In genomic region chr1:157968951-157969350, GRCh38 we compare ENCODE assay signal across 12 cellular contexts. TPM values are rescaled to one million over a fixed set of nuclear protein-coding genes. Genes with fewer than 3 reads are reported as not detected.
DNase-seq lines count a peak whose midpoint lies in the region; ATAC-seq, FAIRE-seq and TF ChIP-seq lines count a peak whose summit lies in the region.
"Had no signal": no experiment of that assay in that cellular context is flagged by ENCODE, and none has a peak within 500 bp of the region (broad histone marks: within the 10 kb centered on the region; RNA-seq: fewer than 3 reads in every experiment).

No MANE protein-coding gene starts in this region.

- H3K27ac ChIP-seq in ACC112 (ENCODE audit: low read depth, low read length), result peak overlapping the region; percentile 91
- H3K27ac ChIP-seq in hepatocyte, result peak overlapping the region; percentile 79

- H3K36me3 ChIP-seq in ACC112 (ENCODE audit: insufficient read depth, low read length), result no peaks in the 10 kb centered on the region
- H3K36me3 ChIP-seq in hepatocyte (replicated peaks; ENCODE audit: insufficient read depth, low read depth), result no peaks in the 10 kb centered on the region
- H3K36me3 ChIP-seq: right atrium auricular region had no signal

- H3K27ac Mint-ChIP-seq in HFFc6, result peak overlapping the region; percentile 93
- H3K27ac Mint-ChIP-seq: activated B cell treated with CpG ODN at 0.5 μM for 24 hours; CD4-positive, CD25-positive, alpha-beta regulatory T cell had no signal

- H3K79me2 ChIP-seq in ACC112 (ENCODE audit: control insufficient read depth, insufficient read depth, low read length, unreplicated experiment) (no peaks in the 10 kb centered on the region), hepatocyte (no peaks in the 10 kb centered on the region)

- H3K36me3 Mint-ChIP-seq in HFFc6 (ENCODE audit: low read depth), result peaks cover 18% of the 10 kb centered on the region
- H3K36me3 Mint-ChIP-seq: CD4-positive, CD25-positive, alpha-beta regulatory T cell had no signal

- H3K4me3 Mint-ChIP-seq in HFFc6, result peak overlapping the region; percentile 72
- H3K4me3 Mint-ChIP-seq: activated B cell treated with CpG ODN at 0.5 μM for 24 hours; CD4-positive, CD25-positive, alpha-beta regulatory T cell had no signal

- WGBS in hepatocyte (ENCODE audit: low lambda C conversion rate, missing lambda C conversion rate), result 61% methylated on average over 2 of the region's 2 CpGs

- H3K27me3 Mint-ChIP-seq in HFFc6 (ENCODE audit: insufficient read depth), result peaks cover 8% of the 10 kb centered on the region

- FAIRE-seq in HTR-8/SVneo (lab: Jason Lieb, UNC), result no peak

- in situ Hi-C loops in G401 (cut with HindIII; ENCODE audit: low sequenced_read_pairs), result loop anchor here (25.0 kb wide), 1 partner anchor 143 kb away; no protein-coding TSS in a partner anchor

- H2AFZ ChIP-seq in ACC112 (ENCODE audit: low read length, unreplicated experiment) (peak overlapping the region; percentile 45), hepatocyte (no peak overlapping the region)

- H3K9me3 Mint-ChIP-seq in HFFc6, result peaks cover 9% of the 10 kb centered on the region

- H4K20me1 ChIP-seq in hepatocyte (ENCODE audit: insufficient read depth, poor library complexity, severe bottlenecking), result no peaks in the 10 kb centered on the region

- H3K4me1 ChIP-seq in ACC112 (ENCODE audit: control insufficient read depth, insufficient read depth, low read length, unreplicated experiment), result peaks cover 27% of the 10 kb centered on the region
- peaks cover 44% of the 10 kb centered on the region for H3K4me1 ChIP-seq in hepatocyte (ENCODE audit: insufficient read depth)

- ATAC-seq in HG02973 (IDR thresholded peaks at IDR 0.05; ENCODE audit: unreplicated experiment), result no peak

- H3K27me3 ChIP-seq in ACC112 (ENCODE audit: insufficient read depth, low read length), result no peaks in the 10 kb centered on the region
- no peaks in the 10 kb centered on the region for H3K27me3 ChIP-seq in hepatocyte
- H3K27me3 ChIP-seq: right atrium auricular region had no signal

- DNase-seq in HFFc6 (peak; percentile 91), astrocyte of the hippocampus (ENCODE audit: low read depth, low spot score) (peak; percentile 66), hepatocyte (ENCODE audit: low spot score) (no peak), NCI-H2227 treated with DMSO at 0.1 percent for 48 hours (lab: John Stamatoyannopoulos, UW) (no peak), HTR-8/SVneo (ENCODE audit: insufficient read length, low spot score) (no peak), G401 (ENCODE audit: low spot score) (no peak)
- DNase-seq: activated B cell treated with CpG ODN at 0.5 μM for 24 hours; activated effector memory CD4-positive, alpha-beta T cell treated with anti-CD3 and anti-CD28 coated beads, Interleukin-2, amount 50 U/mL, for 16 hours; CD4-positive, CD25-positive, alpha-beta regulatory T cell had no signal

- no peaks in the 10 kb centered on the region for H3K9me3 ChIP-seq in hepatocyte (ENCODE audit: low read depth)
- H3K9me3 ChIP-seq: right atrium auricular region had no signal

- TF ChIP-seq CTCF in HFFc6 (IDR thresholded peaks at IDR 0.05) (no peak), hepatocyte (IDR thresholded peaks at IDR 0.05; ENCODE audit: poor library complexity) (no peak)

- H3K4me1 Mint-ChIP-seq in HFFc6 (ENCODE audit: low read depth), result peaks cover 49% of the 10 kb centered on the region
- H3K4me1 Mint-ChIP-seq: activated B cell treated with CpG ODN at 0.5 μM for 24 hours; CD4-positive, CD25-positive, alpha-beta regulatory T cell had no signal

- H3K4me2 ChIP-seq in hepatocyte, result no peak overlapping the region

- peak overlapping the region; percentile 38 for H3K4me3 ChIP-seq in ACC112 (ENCODE audit: low read depth, low read length)
- H3K4me3 ChIP-seq in hepatocyte, result no peak overlapping the region
- H3K4me3 ChIP-seq: right atrium auricular region had no signal

- no peaks in the 10 kb centered on the region for H3K9me2 ChIP-seq in hepatocyte (replicated peaks; ENCODE audit: insufficient read depth)

RNA-seq across cellular contexts. Expression of gene KIRREL1, which starts 24.5 kb away (rescaled TPM):
- total RNA-seq in HFFc6 (2021; fragmentation: NEBNext Ultra II Directional; extraction: Animal tissue kit (Norgen Biotek cat#: 25700)), result 100 to 1,000 TPM in 5 of 6 experiments, 10 to 100 TPM in 1; 99.5 to 121 (median 107) TPM
- total RNA-seq in hepatocyte, result 33.5 and 47.1 TPM in 2 replicates
- polyA plus RNA-seq in hepatocyte, result 14.8 and 20.4 TPM in 2 replicates
- 29.9 and 31.1 TPM in 2 replicates for total RNA-seq in G401 (2014; rRNA removed; shearing (Covaris generic))
- total RNA-seq: activated B cell treated with CpG ODN at 0.5 μM for 24 hours; CD4-positive, CD25-positive, alpha-beta regulatory T cell had no signal
- polyA plus RNA-seq: CD4-positive, CD25-positive, alpha-beta regulatory T cell had no signal

Comparison
In these comparisons a context has a peak if more than half of its experiments do, and no peak if none do; other contexts are left out.
1. DNase-seq: peak in HFFc6 (single experiment) and astrocyte of the hippocampus (single experiment); none in hepatocyte (single experiment), NCI-H2227 treated with DMSO at 0.1 percent for 48 hours (single experiment), HTR-8/SVneo (single experiment) and G401 (single experiment).